21 cellular contexts compared by ENCODE assay signal in the genomic region with DNA sequence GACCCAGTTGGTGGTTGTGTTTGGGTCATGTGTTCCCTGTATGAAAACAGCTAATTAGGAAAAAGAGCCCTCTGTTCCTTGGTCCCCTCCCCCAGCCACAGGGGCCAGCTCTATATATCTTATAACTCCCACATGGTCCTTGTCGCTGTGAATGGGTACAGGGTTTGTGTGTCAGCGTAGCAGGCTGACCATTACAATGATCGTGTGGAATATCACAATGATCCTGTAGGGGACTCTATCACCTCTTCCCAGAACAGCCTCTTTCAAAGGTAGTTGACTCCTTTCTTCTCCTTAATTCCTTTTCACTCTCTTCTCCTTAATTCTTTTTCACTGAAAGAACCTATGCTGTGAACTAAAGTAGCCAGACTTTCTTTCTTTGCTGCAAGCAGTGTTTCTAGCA. TPM values are rescaled to one million over a fixed set of nuclear protein-coding genes. Genes with fewer than 3 reads are reported as not detected.
DNase-seq lines count a peak whose midpoint lies in the region; ATAC-seq and TF ChIP-seq lines count a peak whose summit lies in the region.
"Had no signal": no experiment of that assay in that cellular context is flagged by ENCODE, and none has a peak within 500 bp of the region (broad histone marks: within the 10 kb centered on the region; RNA-seq: fewer than 3 reads in every experiment).

No MANE protein-coding gene starts in this region.

- H3K36me3 ChIP-seq in A673 (ENCODE audit: insufficient read depth, low read length, poor library complexity, severe bottlenecking) (no peaks in the 10 kb centered on the region), GM23338 (ENCODE audit: insufficient read depth) (no peaks in the 10 kb centered on the region), WERI-Rb-1 (no peaks in the 10 kb centered on the region)
- H3K36me3 ChIP-seq: left lung, right atrium auricular region had no signal

- CTCF ChIA-PET in A673 (lab: Charles Lee) = no interaction called here

- TF ChIP-seq CTCF in A673 (conservative IDR thresholded peaks at IDR 0.05; ENCODE audit: low read depth, low read length) = 0 out of 2 replicates have a peak, but pooled peaks have one; percentile 11
- TF ChIP-seq CTCF in GM23338 (conservative IDR thresholded peaks at IDR 0.05; ENCODE audit: low read depth in 2 of 2) = peak; percentile 40 to 66; a peak in 3 of 4 replicates
- TF ChIP-seq CTCF in WERI-Rb-1 (IDR thresholded peaks at IDR 0.05; ENCODE audit: low read depth, low read length) = peak; percentile 28; the same call in 1 of the 2 replicates
- TF ChIP-seq CTCF in glutamatergic neuron (IDR thresholded peaks at IDR 0.05; ENCODE audit: partially characterized antibody, unreplicated experiment) = no peak

- H3K4me1 Mint-ChIP-seq in GM23338 (peaks cover 19% of the 10 kb centered on the region), glutamatergic neuron (ENCODE audit: low read depth, unreplicated experiment) (no peaks in the 10 kb centered on the region)

- peaks cover 1% of the 10 kb centered on the region for H3K27me3 Mint-ChIP-seq in GM23338 (ENCODE audit: insufficient read depth, low read depth, poor library complexity)
- no peaks in the 10 kb centered on the region for H3K27me3 Mint-ChIP-seq in glutamatergic neuron (ENCODE audit: unreplicated experiment)

- H3K27me3 ChIP-seq in A673 (replicated peaks; ENCODE audit: insufficient read depth, low read depth, low read length, poor library complexity) (no peaks in the 10 kb centered on the region), GM23338 (ENCODE audit: insufficient read depth) (no peaks in the 10 kb centered on the region), WERI-Rb-1 (ENCODE audit: insufficient read depth, low read depth, severe bottlenecking) (peaks cover 12% of the 10 kb centered on the region)
- H3K27me3 ChIP-seq: left lung, right atrium auricular region, testis had no signal

- BruUV-seq in A673 (replicated peaks; lab: Mats Ljungman, UMichigan) = no TSS peak

- DNase-seq in A673 (ENCODE audit: low spot score) = no peak
- peak; percentile 69 for DNase-seq in GM23338 (ENCODE audit: low spot score)
- no peak for DNase-seq in WERI-Rb-1
- peak; percentile 41 for DNase-seq in iPS DF 4.7 (ENCODE audit: extremely low read depth, low spot score)
- DNase-seq in glutamatergic neuron = no peak
- DNase-seq in NCI-H2107 treated with DMSO at 0.1 percent for 48 hours (lab: John Stamatoyannopoulos, UW; ENCODE audit: unreplicated experiment) = no peak
- DNase-seq in NCI-H1436 (lab: John Stamatoyannopoulos, UW) = no peak
- DNase-seq: activated CD4-positive, alpha-beta T cell treated with anti-CD3 and anti-CD28 coated beads for 4 hours; CD8-positive, alpha-beta T cell; dermis blood vessel endothelial cell; DMS53; left lung; NCI-H1105 treated with DMSO at 0.1 percent for 48 hours; NK-92 treated with Interleukin-12 subunit alpha and Interleukin-12 subunit beta, amount 100 ng/mL, for 24 hours; occipital lobe; T1000; testis had no signal

- peak overlapping the region; percentile 60; the same call in 1 of the 2 replicates for H2AFZ ChIP-seq in GM23338

- H4K20me1 ChIP-seq in GM23338 (replicated peaks; ENCODE audit: insufficient read depth) = no peaks in the 10 kb centered on the region

- H3K36me3 Mint-ChIP-seq in GM23338 (ENCODE audit: low read depth) (no peaks in the 10 kb centered on the region), glutamatergic neuron (ENCODE audit: unreplicated experiment) (no peaks in the 10 kb centered on the region)
- H3K36me3 Mint-ChIP-seq: CD8-positive, alpha-beta T cell had no signal

- no peaks in the 10 kb centered on the region for H3K9me2 ChIP-seq in GM23338 (ENCODE audit: insufficient read depth)

- POLR2A ChIA-PET in A673 (lab: Charles Lee; ENCODE audit: low non-redundant PET) = no interaction called here

- no peaks in the 10 kb centered on the region for H3F3A ChIP-seq in GM23338 (replicated peaks; ENCODE audit: low read depth)

- no peak overlapping the region for H3K27ac Mint-ChIP-seq in GM23338
- no peak overlapping the region for H3K27ac Mint-ChIP-seq in glutamatergic neuron (ENCODE audit: unreplicated experiment)
- H3K27ac Mint-ChIP-seq: CD8-positive, alpha-beta T cell; stimulated activated effector memory CD8-positive, alpha-beta T cell treated with anti-CD3 and anti-CD28 coated beads, Interleukin-12 subunit alpha, Interleukin-12 subunit beta, amount 100 ng/mL, for 72 hours had no signal

- H3K27ac ChIP-seq in A673 (ENCODE audit: low read depth, low read length, poor library complexity, severe bottlenecking) = no peak overlapping the region
- H3K27ac ChIP-seq in GM23338 (ENCODE audit: low read depth) = no peak overlapping the region
- no peak overlapping the region for H3K27ac ChIP-seq in WERI-Rb-1
- H3K27ac ChIP-seq: epithelial cell of prostate, left lung, right atrium auricular region, testis had no signal

- H3K4me3 Mint-ChIP-seq in GM23338 = no peak overlapping the region
- H3K4me3 Mint-ChIP-seq in glutamatergic neuron (ENCODE audit: unreplicated experiment) = no peak overlapping the region
- H3K4me3 Mint-ChIP-seq: CD8-positive, alpha-beta T cell; stimulated activated effector memory CD8-positive, alpha-beta T cell treated with anti-CD3 and anti-CD28 coated beads, Interleukin-12 subunit alpha, Interleukin-12 subunit beta, amount 100 ng/mL, for 72 hours had no signal

- no peak overlapping the region for H3K4me2 ChIP-seq in GM23338

- H3K9me3 ChIP-seq in A673 (ENCODE audit: low read depth, low read length, poor library complexity, severe bottlenecking) (no peaks in the 10 kb centered on the region), WERI-Rb-1 (ENCODE audit: severe bottlenecking) (no peaks in the 10 kb centered on the region)
- H3K9me3 ChIP-seq: left lung, right atrium auricular region, testis had no signal

- no peaks in the 10 kb centered on the region for H3K79me2 ChIP-seq in GM23338 (replicated peaks; ENCODE audit: insufficient read depth)

- intact Hi-C loops in A673 (cut with micrococcal nuclease; ENCODE audit: unreplicated experiment) = no loop called here

- ATAC-seq in GM23338 (peak; percentile 98), HG02870 (IDR thresholded peaks at IDR 0.05; ENCODE audit: unreplicated experiment) (no peak)
- ATAC-seq: CD8-positive, alpha-beta T cell; left lung; stimulated activated effector memory CD8-positive, alpha-beta T cell treated with anti-CD3 and anti-CD28 coated beads, Interleukin-12 subunit alpha, Interleukin-12 subunit beta, amount 100 ng/mL, for 72 hours had no signal

- H3K4me1 ChIP-seq in A673 (ENCODE audit: insufficient read depth, low read length, poor library complexity, severe bottlenecking) = no peaks in the 10 kb centered on the region
- H3K4me1 ChIP-seq in GM23338 (ENCODE audit: insufficient read depth) = no peaks in the 10 kb centered on the region
- H3K4me1 ChIP-seq: left lung, right atrium auricular region, testis had no signal

- H3K4me3 ChIP-seq in A673 (ENCODE audit: low read depth, low read length, poor library complexity, severe bottlenecking) (no peak overlapping the region), GM23338 (no peak overlapping the region), WERI-Rb-1 (ENCODE audit: low read depth, low read length) (no peak overlapping the region)
- H3K4me3 ChIP-seq: left lung, right atrium auricular region, testis had no signal

- H3K9me3 Mint-ChIP-seq in GM23338 (no peaks in the 10 kb centered on the region), glutamatergic neuron (ENCODE audit: unreplicated experiment) (peaks cover 1% of the 10 kb centered on the region)
- H3K9me3 Mint-ChIP-seq: CD8-positive, alpha-beta T cell; stimulated activated effector memory CD8-positive, alpha-beta T cell treated with anti-CD3 and anti-CD28 coated beads, Interleukin-12 subunit alpha, Interleukin-12 subunit beta, amount 100 ng/mL, for 72 hours had no signal

RNA-seq across cellular contexts. Expression of gene RIC8B, which starts 51.6 kb away (rescaled TPM):
- 21.3 and 23.5 TPM in 2 replicates for total RNA-seq in A673 (2021)
- total RNA-seq in GM23338 (2014; rRNA removed; shearing (Covaris generic)) = 24.0 and 25.5 TPM in 2 replicates
- 10.4 and 12.3 TPM in 2 replicates for polyA plus RNA-seq in GM23338 (2016; fragmentation: Nextera tagmentation; extraction: Ambion mirVana)
- total RNA-seq in glutamatergic neuron (ENCODE audit: unreplicated experiment) = 21.3 TPM

Comparison
In these comparisons a context has a peak if more than half of its experiments do, and no peak if none do; other contexts are left out.
1. DNase-seq: peak in GM23338 (single experiment) and iPS DF 4.7 (single experiment); none in A673 (single experiment), WERI-Rb-1 (single experiment), glutamatergic neuron (single experiment), NCI-H2107 treated with DMSO at 0.1 percent for 48 hours (single experiment) and NCI-H1436 (single experiment).